Comparison of ENCODE assay signal across 9 cellular contexts in genomic region chr17:38967290-38967738, GRCh38. TPM values are rescaled to one million over a fixed set of nuclear protein-coding genes. Genes with fewer than 3 reads are reported as not detected.
DNase-seq lines count a peak whose midpoint lies in the region; FAIRE-seq and TF ChIP-seq lines count a peak whose summit lies in the region.
"Had no signal": no experiment of that assay in that cellular context is flagged by ENCODE, and none has a peak within 500 bp of the region (broad histone marks: within the 10 kb centered on the region; RNA-seq: fewer than 3 reads in every experiment).

FBXO47 (minus strand) TSS chr17:38967403; CDS start chr17:38963025, 4,378 bp downstream.

- DNase-seq in NCI-H2081 (lab: John Stamatoyannopoulos, UW) (peak; percentile 25 to 46), NCI-H2081 treated with DMSO at 0.1 percent for 48 hours (lab: John Stamatoyannopoulos, UW) (no peak), cerebellar cortex (ENCODE audit: low spot score) (peak; percentile 93), inferior parietal cortex (ENCODE audit: extremely low spot score) (peak; percentile 76), small intestine (peak; percentile 89), NCI-H187 (lab: John Stamatoyannopoulos, UW) (no peak), SK-N-SH (no peak)
- DNase-seq in activated CD4-positive, alpha-beta T cell treated with anti-CD3 and anti-CD28 coated beads for 4 hours = peak; percentile 80 to 82

- H3K36me3 ChIP-seq in small intestine (ENCODE audit: control insufficient read depth in 2 of 2, insufficient read depth in 2 of 2, low read length in 2 of 2) = no peaks in the 10 kb centered on the region
- H3K36me3 ChIP-seq in SK-N-SH (replicated peaks in 1 of 2; ENCODE audit: control insufficient read depth in 1 of 2, insufficient read depth in 2 of 2, low read length in 1 of 2) = no peaks in the 10 kb centered on the region

- no peaks in the 10 kb centered on the region for H3K9me3 ChIP-seq in small intestine (ENCODE audit: control insufficient read depth, low read depth)
- no peaks in the 10 kb centered on the region for H3K9me3 ChIP-seq in SK-N-SH

- no peak for TF ChIP-seq EP300 in SK-N-SH (IDR thresholded peaks at IDR 0.05; ENCODE audit: borderline replicate concordance in 1 of 2, low read depth in 1 of 2, low read length in 1 of 2)

- CTCF ChIA-PET in SK-N-SH (lab: Yijun Ruan, JAX) = interaction anchor here (2.1 kb wide), 1 partner anchor 16 kb away, joined by 7 read pairs; no protein-coding TSS in a partner anchor

- peak within 1 kb of the TSS in 1 of 2 donors; percentile 7 for H3K4me3 ChIP-seq in small intestine (ENCODE audit: low read depth in 1 of 2, low read length in 2 of 2)
- no peak within 1 kb of the TSS for H3K4me3 ChIP-seq in SK-N-SH (ENCODE audit: low read depth in 2 of 2, low read length in 1 of 2)

- TF ChIP-seq CTCF in SK-N-SH (IDR thresholded peaks at IDR 0.05) = no peak

- FAIRE-seq in small intestine (lab: Jason Lieb, UNC) = no peak

- no peaks in the 10 kb centered on the region for H3K9me2 ChIP-seq in SK-N-SH

- H3K4me2 ChIP-seq in SK-N-SH = no peak within 1 kb of the TSS

- no peak for TF ChIP-seq RAD21 in SK-N-SH (IDR thresholded peaks at IDR 0.05; ENCODE audit: low read length)

- H2AFZ ChIP-seq in SK-N-SH (ENCODE audit: low read depth) = no peak within 1 kb of the TSS

- no peaks in the 10 kb centered on the region for H4K20me1 ChIP-seq in SK-N-SH (ENCODE audit: insufficient read depth)

- H3K79me2 ChIP-seq in SK-N-SH (ENCODE audit: insufficient read depth) = no peaks in the 10 kb centered on the region

- 8 to 23% (median 12%) methylated on average over 21 of the region's 21 CpGs for WGBS in small intestine, 3 donors
- WGBS in SK-N-SH (ENCODE audit: low lambda C conversion rate) = 74% methylated on average over 20 of the region's 21 CpGs

- H3K27me3 ChIP-seq in small intestine (ENCODE audit: control insufficient read depth in 2 of 2, insufficient read depth in 2 of 2, low read length in 2 of 2) (no peaks in the 10 kb centered on the region), SK-N-SH (ENCODE audit: insufficient read depth) (no peaks in the 10 kb centered on the region)

- POLR2A ChIA-PET in SK-N-SH (lab: Yijun Ruan, JAX) = no interaction called here

- no peak within 1 kb of the TSS for H3K9ac ChIP-seq in SK-N-SH

- H3F3A ChIP-seq in SK-N-SH (replicated peaks; ENCODE audit: insufficient read depth) = peaks cover 3% of the 10 kb centered on the region

- H3K4me1 ChIP-seq in small intestine (ENCODE audit: control insufficient read depth in 2 of 2, insufficient read depth in 1 of 2, low read depth in 1 of 2, low read length in 1 of 2) (peaks cover 0 to 2% of the 10 kb centered on the region in 2 donors), SK-N-SH (ENCODE audit: control insufficient read depth in 1 of 2, insufficient read depth in 2 of 2, low read depth in 1 of 2, low read length in 1 of 2) (no peaks in the 10 kb centered on the region)

- H3K27ac ChIP-seq in small intestine (ENCODE audit: low read depth in 1 of 2, low read length in 1 of 2) (peak within 1 kb of the TSS in 1 of 2 donors; percentile 86), SK-N-SH (ENCODE audit: low read depth in 2 of 2, low read length in 1 of 2) (no peak within 1 kb of the TSS)
- H3K27ac ChIP-seq: 22Rv1 had no signal

TF ChIP-seq in SK-N-SH, 30 proteins besides CTCF, POLR2A, EP300 and RAD21:
- TF ChIP-seq, protein P1, sequence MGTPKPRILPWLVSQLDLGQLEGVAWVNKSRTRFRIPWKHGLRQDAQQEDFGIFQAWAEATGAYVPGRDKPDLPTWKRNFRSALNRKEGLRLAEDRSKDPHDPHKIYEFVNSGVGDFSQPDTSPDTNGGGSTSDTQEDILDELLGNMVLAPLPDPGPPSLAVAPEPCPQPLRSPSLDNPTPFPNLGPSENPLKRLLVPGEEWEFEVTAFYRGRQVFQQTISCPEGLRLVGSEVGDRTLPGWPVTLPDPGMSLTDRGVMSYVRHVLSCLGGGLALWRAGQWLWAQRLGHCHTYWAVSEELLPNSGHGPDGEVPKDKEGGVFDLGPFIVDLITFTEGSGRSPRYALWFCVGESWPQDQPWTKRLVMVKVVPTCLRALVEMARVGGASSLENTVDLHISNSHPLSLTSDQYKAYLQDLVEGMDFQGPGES (IDR thresholded peaks at IDR 0.05; ENCODE audit: low read depth, low read length) = no peak
- no peak for TF ChIP-seq CHD2 (IDR thresholded peaks at IDR 0.05; ENCODE audit: low read length, partially characterized antibody)
- TF ChIP-seq FOSL2 (IDR thresholded peaks at IDR 0.05; ENCODE audit: borderline replicate concordance, low read depth) = no peak
- no peak for TF ChIP-seq TEAD4 (IDR thresholded peaks at IDR 0.05; ENCODE audit: borderline replicate concordance, insufficient read depth)
- TF ChIP-seq, protein P2, sequence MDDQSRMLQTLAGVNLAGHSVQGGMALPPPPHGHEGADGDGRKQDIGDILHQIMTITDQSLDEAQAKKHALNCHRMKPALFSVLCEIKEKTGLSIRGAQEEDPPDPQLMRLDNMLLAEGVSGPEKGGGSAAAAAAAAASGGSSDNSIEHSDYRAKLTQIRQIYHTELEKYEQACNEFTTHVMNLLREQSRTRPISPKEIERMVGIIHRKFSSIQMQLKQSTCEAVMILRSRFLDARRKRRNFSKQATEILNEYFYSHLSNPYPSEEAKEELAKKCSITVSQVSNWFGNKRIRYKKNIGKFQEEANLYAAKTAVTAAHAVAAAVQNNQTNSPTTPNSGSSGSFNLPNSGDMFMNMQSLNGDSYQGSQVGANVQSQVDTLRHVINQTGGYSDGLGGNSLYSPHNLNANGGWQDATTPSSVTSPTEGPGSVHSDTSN (IDR thresholded peaks at IDR 0.05) = no peak
- no peak for TF ChIP-seq ELF1 (IDR thresholded peaks at IDR 0.05)
- TF ChIP-seq TAF1 (IDR thresholded peaks at IDR 0.05; ENCODE audit: borderline replicate concordance, low read depth, low read length) = no peak
- TF ChIP-seq, protein P3, sequence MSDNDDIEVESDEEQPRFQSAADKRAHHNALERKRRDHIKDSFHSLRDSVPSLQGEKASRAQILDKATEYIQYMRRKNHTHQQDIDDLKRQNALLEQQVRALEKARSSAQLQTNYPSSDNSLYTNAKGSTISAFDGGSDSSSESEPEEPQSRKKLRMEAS (IDR thresholded peaks at IDR 0.05; ENCODE audit: low read depth) = no peak
- TF ChIP-seq EZH2phosphoT487 (IDR thresholded peaks at IDR 0.05; ENCODE audit: borderline replicate concordance, low read depth) = no peak
- TF ChIP-seq USF1 (IDR thresholded peaks at IDR 0.05; ENCODE audit: borderline replicate concordance, low read depth) = no peak
- no peak for TF ChIP-seq POLR2AphosphoS5 (IDR thresholded peaks at IDR 0.05; ENCODE audit: low read depth, low read length)
- no peak for TF ChIP-seq YY1 (IDR thresholded peaks at IDR 0.05; ENCODE audit: low read depth)
- TF ChIP-seq MXI1 (IDR thresholded peaks at IDR 0.05; ENCODE audit: low read depth, low read length) = no peak
- TF ChIP-seq SIN3A (IDR thresholded peaks at IDR 0.05; ENCODE audit: borderline replicate concordance, low read depth, low read length) = no peak
- TF ChIP-seq FOXM1 (IDR thresholded peaks at IDR 0.05; ENCODE audit: low read depth) = no peak
TF ChIP-seq in SK-N-SH: peak in this region for 0.

RNA-seq across cellular contexts. Expression of gene FBXO47, which starts in this region (rescaled TPM):
- polyA plus RNA-seq in small intestine (under 1 TPM in 1 of 3 donors, not detected in 2; 0.01 TPM), SK-N-SH (2012; rRNA removed) (not detected in 2 replicates)
- polyA plus RNA-seq in SK-N-SH (2012; cell fraction: cytosol; rRNA removed) = not detected in 2 replicates
- not detected in 2 replicates for polyA plus RNA-seq in SK-N-SH (2012; cell fraction: nucleus; rRNA removed)

Comparison
In these comparisons a context has a peak if more than half of its experiments do, and no peak if none do; other contexts are left out.
1. DNase-seq: peak in NCI-H2081 (2 of 2), activated CD4-positive, alpha-beta T cell treated with anti-CD3 and anti-CD28 coated beads for 4 hours (2 of 2), cerebellar cortex (single experiment) and inferior parietal cortex (single experiment); none in NCI-H2081 treated with DMSO at 0.1 percent for 48 hours (single experiment), NCI-H187 (0 of 2) and SK-N-SH (single experiment).
2. Peak in DNase-seq in small intestine; RNA of the gene not detected or under 1 TPM.